ENCODE assay signal across 11 cellular contexts in the genomic region with DNA sequence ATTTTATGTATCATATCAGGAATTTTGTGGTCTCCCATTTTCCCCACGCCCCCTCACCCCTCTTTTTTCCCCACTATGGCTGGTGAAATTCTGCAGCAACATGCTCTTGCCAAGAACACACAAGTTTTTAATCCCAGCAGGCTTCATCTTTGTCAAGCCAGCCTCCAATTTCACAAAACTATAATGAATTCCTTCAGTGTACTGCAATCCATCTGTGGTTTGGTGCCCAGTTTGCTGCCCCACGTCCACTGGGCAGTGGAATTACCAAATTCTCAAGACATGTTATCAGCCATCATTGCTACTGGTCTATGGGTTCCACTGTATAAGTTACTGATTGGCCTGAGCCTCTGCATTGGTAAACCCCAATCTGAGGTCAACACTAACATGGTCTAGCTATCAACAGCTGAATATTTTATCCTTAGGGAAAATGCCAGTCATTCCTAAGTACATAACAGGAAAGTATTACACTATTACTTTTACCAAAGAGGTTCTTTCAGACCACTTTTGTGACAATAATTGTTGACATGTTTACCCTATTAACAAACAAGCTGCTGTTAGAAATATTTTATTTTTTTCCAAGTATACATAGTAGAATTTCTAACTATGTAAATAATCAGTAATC. TPM values are rescaled to one million over a fixed set of nuclear protein-coding genes. Genes with fewer than 3 reads are reported as not detected.
DNase-seq lines count a peak whose midpoint lies in the region; ATAC-seq, FAIRE-seq and TF ChIP-seq lines count a peak whose summit lies in the region.
"Had no signal": no experiment of that assay in that cellular context is flagged by ENCODE, and none has a peak within 500 bp of the region (broad histone marks: within the 10 kb centered on the region; RNA-seq: fewer than 3 reads in every experiment).

No MANE protein-coding gene starts in this region.

- no peak for FAIRE-seq in astrocyte (lab: Jason Lieb, UNC)
- FAIRE-seq: islet of Langerhans had no signal

- TF ChIP-seq POLR2A in testis (IDR thresholded peaks at IDR 0.05) = no peak

- H3K4me1 ChIP-seq in astrocyte (ENCODE audit: insufficient read depth, low read length) (peaks cover 15% of the 10 kb centered on the region), lung (ENCODE audit: control insufficient read depth in 2 of 2, insufficient read depth in 2 of 2, low read length in 2 of 2) (peaks cover 0 to 6% of the 10 kb centered on the region in 2 donors), testis (peaks cover 6% of the 10 kb centered on the region)

- no peaks in the 10 kb centered on the region for H3K9me3 ChIP-seq in astrocyte (ENCODE audit: insufficient read depth, low read depth, low read length)
- no peaks in the 10 kb centered on the region for H3K9me3 ChIP-seq in lung (ENCODE audit: control insufficient read depth in 2 of 2, insufficient read depth in 1 of 2, low read length in 1 of 2)
- no peaks in the 10 kb centered on the region for H3K9me3 ChIP-seq in testis

- peaks cover 24% of the 10 kb centered on the region for H3K4me1 Mint-ChIP-seq in activated CD4-positive, alpha-beta T cell treated with anti-CD3 and anti-CD28 coated beads, Interleukin-2, amount 10 ng/mL, durations not matched to agents 24 days and 14 days
- H3K4me1 Mint-ChIP-seq in astrocyte (ENCODE audit: low read depth, unreplicated experiment) = peaks cover 22% of the 10 kb centered on the region

- DNase-seq in activated CD4-positive, alpha-beta T cell treated with anti-CD3 and anti-CD28 coated beads, Interleukin-2, amount 10 ng/mL, durations not matched to agents 24 days and 14 days = no peak
- no peak for DNase-seq in activated CD4-positive, alpha-beta T cell treated with anti-CD3 and anti-CD28 coated beads for 4 hours
- no peak for DNase-seq in astrocyte (ENCODE audit: low read depth)
- DNase-seq in lung (ENCODE audit: low spot score) = no peak
- no peak for DNase-seq in testis
- DNase-seq in germinal center (ENCODE audit: low spot score) = no peak
- no peak for DNase-seq in foreskin melanocyte
- DNase-seq in GM13977 (ENCODE audit: low spot score) = no peak
- DNase-seq: activated naive CD4-positive, alpha-beta T cell; NK-92 treated with Interleukin-12 subunit alpha and Interleukin-12 subunit beta, amount 100 ng/mL, for 24 hours had no signal

- peak overlapping the region; percentile 87 for H3K4me2 ChIP-seq in astrocyte (ENCODE audit: low read length)

- peaks cover 34% of the 10 kb centered on the region for H3K79me2 ChIP-seq in astrocyte (ENCODE audit: insufficient read depth, low read length)

- H3K4me3 ChIP-seq in astrocyte (ENCODE audit: insufficient read depth, low read depth, low read length) (no peak overlapping the region), lung (no peak overlapping the region), testis (no peak overlapping the region)

- H3K36me3 ChIP-seq in astrocyte (ENCODE audit: insufficient read depth, low read length) (no peaks in the 10 kb centered on the region), lung (ENCODE audit: control insufficient read depth in 2 of 2, insufficient read depth in 2 of 2, low read length in 2 of 2) (no peaks in the 10 kb centered on the region), testis (ENCODE audit: low read depth, missing control alignments) (no peaks in the 10 kb centered on the region)

- in situ Hi-C loops in GM13977 (cut with MboI; ENCODE audit: low pct_unique_long_range_greater_than_20kb, low sequenced_read_pairs, unreplicated experiment) = no loop called here

- H3K4me3 Mint-ChIP-seq in activated CD4-positive, alpha-beta T cell treated with anti-CD3 and anti-CD28 coated beads, Interleukin-2, amount 10 ng/mL, durations not matched to agents 24 days and 14 days = peak overlapping the region; percentile 100
- peak overlapping the region; percentile 43 for H3K4me3 Mint-ChIP-seq in astrocyte (ENCODE audit: unreplicated experiment)

- peaks cover 3% of the 10 kb centered on the region for H3K27me3 Mint-ChIP-seq in activated CD4-positive, alpha-beta T cell treated with anti-CD3 and anti-CD28 coated beads, Interleukin-2, amount 10 ng/mL, durations not matched to agents 24 days and 14 days
- H3K27me3 Mint-ChIP-seq in astrocyte (ENCODE audit: low read depth, unreplicated experiment) = no peaks in the 10 kb centered on the region

- H2AFZ ChIP-seq in astrocyte (ENCODE audit: low read depth, low read length) = peak overlapping the region; percentile 36

- peak overlapping the region; percentile 93 for H3K9ac ChIP-seq in astrocyte (ENCODE audit: low read length)

- peaks cover 22% of the 10 kb centered on the region for H3K36me3 Mint-ChIP-seq in activated CD4-positive, alpha-beta T cell treated with anti-CD3 and anti-CD28 coated beads, Interleukin-2, amount 10 ng/mL, durations not matched to agents 24 days and 14 days (ENCODE audit: low read depth)
- no peaks in the 10 kb centered on the region for H3K36me3 Mint-ChIP-seq in astrocyte (ENCODE audit: low read depth, unreplicated experiment)

- H4K20me1 ChIP-seq in astrocyte (ENCODE audit: insufficient read depth, low read length) = peaks cover 29% of the 10 kb centered on the region

- WGBS in lung, 2 donors = 80 to 89% methylated on average over 2 of the region's 2 CpGs
- WGBS in testis, 2 donors = 54 to 55% methylated on average over 2 of the region's 2 CpGs

- H3K27ac ChIP-seq in astrocyte (ENCODE audit: low read depth, low read length) (peak overlapping the region; percentile 100), lung (ENCODE audit: low read depth in 1 of 2, low read length in 1 of 2) (peak overlapping the region; percentile 10 to 96), testis (peak overlapping the region; percentile 95 to 97)

- TF ChIP-seq CTCF in astrocyte (IDR thresholded peaks at IDR 0.05; ENCODE audit: insufficient read depth, low read depth, low read length) = no peak
- TF ChIP-seq CTCF in lung (IDR thresholded peaks at IDR 0.05; ENCODE audit: control extremely low read depth, extremely low read depth) = no peak
- no peak for TF ChIP-seq CTCF in testis (IDR thresholded peaks at IDR 0.05)
- no peak for TF ChIP-seq CTCF in GM13977 (IDR thresholded peaks at IDR 0.05; ENCODE audit: extremely low read depth, insufficient read depth, missing control alignments)

- H3K27me3 ChIP-seq in astrocyte (ENCODE audit: insufficient read depth, low read length) = no peaks in the 10 kb centered on the region
- H3K27me3 ChIP-seq in lung (ENCODE audit: control insufficient read depth, insufficient read depth) = no peaks in the 10 kb centered on the region
- no peaks in the 10 kb centered on the region for H3K27me3 ChIP-seq in testis

- ATAC-seq in lung (ENCODE audit: insufficient read depth, low FRiP score) = no peak

- peaks cover 4% of the 10 kb centered on the region for H3K9me3 Mint-ChIP-seq in activated CD4-positive, alpha-beta T cell treated with anti-CD3 and anti-CD28 coated beads, Interleukin-2, amount 10 ng/mL, durations not matched to agents 24 days and 14 days
- H3K9me3 Mint-ChIP-seq in astrocyte (ENCODE audit: unreplicated experiment) = peaks cover 3% of the 10 kb centered on the region

- H3K27ac Mint-ChIP-seq in activated CD4-positive, alpha-beta T cell treated with anti-CD3 and anti-CD28 coated beads, Interleukin-2, amount 10 ng/mL, durations not matched to agents 24 days and 14 days = peak overlapping the region; percentile 89
- peak overlapping the region; percentile 99 for H3K27ac Mint-ChIP-seq in astrocyte (ENCODE audit: unreplicated experiment)

- intact Hi-C loops in activated CD4-positive, alpha-beta T cell treated with anti-CD3 and anti-CD28 coated beads, Interleukin-2, amount 10 ng/mL, durations not matched to agents 24 days and 14 days (cut with micrococcal nuclease) = no loop called here
- intact Hi-C loops in testis (cut with DNase I; ENCODE audit: low total_unique reads) = no loop called here

RNA-seq across cellular contexts. Expression of gene PICALM, which starts 1.7 kb away (rescaled TPM):
- total RNA-seq in activated CD4-positive, alpha-beta T cell treated with anti-CD3 and anti-CD28 coated beads, Interleukin-2, amount 10 ng/mL, durations not matched to agents 24 days and 14 days = 141 and 156 TPM in 2 replicates
- total RNA-seq in astrocyte = 254 and 260 TPM in 2 replicates
- total RNA-seq in lung = 100 to 1,000 TPM; 162 to 454 TPM
- polyA plus RNA-seq in lung = 100 to 1,000 TPM in 1 of 2 donors, 10 to 100 TPM in 1; 56.8 to 142 TPM
- 100 to 1,000 TPM; 217 to 237 TPM for total RNA-seq in testis
- 156 TPM for polyA plus RNA-seq in testis (ENCODE audit: insufficient read depth, low read depth, low replicate concordance)
